Comparison of ENCODE assay signal across 29 cellular contexts in genomic region chr2:146721486-146721885, GRCh38.
A peak's percentile ranks its signal among the peaks of the same experiment; 100 is the strongest.
DNase-seq lines count a peak whose midpoint lies in the region; ATAC-seq and TF ChIP-seq lines count a peak whose summit lies in the region.
"Had no signal": no experiment of that assay in that cellular context is flagged by ENCODE, and none has a peak within 500 bp of the region (broad histone marks: within the 10 kb centered on the region; RNA-seq: fewer than 3 reads in every experiment).

No MANE protein-coding gene starts in this region.

- H3K9ac ChIP-seq in colonic mucosa (ENCODE audit: low read depth in 2 of 2, low read length in 2 of 2), result no peak overlapping the region

- DNase-seq in DMS 273 treated with DMSO at 0.1 percent for 48 hours (lab: John Stamatoyannopoulos, UW), result peak; percentile 31
- peak; percentile 46 for DNase-seq in NCI-H2196 treated with DMSO at 0.1 percent for 48 hours (lab: John Stamatoyannopoulos, UW; ENCODE audit: unreplicated experiment)
- peak; percentile 42 for DNase-seq in colonic mucosa
- DNase-seq in prostate gland (ENCODE audit: low spot score), result peak; percentile 15
- no peak for DNase-seq in activated T-cell treated with anti-CD3 and anti-CD28 coated beads, Interleukin-2, amount 50 U/mL, for 48 hours
- DNase-seq in T1000 (lab: John Stamatoyannopoulos, UW), result no peak
- no peak for DNase-seq in activated naive CD4-positive, alpha-beta T cell treated with anti-CD3 and anti-CD28 coated beads, Interleukin-2, amount 50 U/mL, for 16 hours
- DNase-seq: activated CD4-positive, alpha-beta T cell treated with anti-CD3 and anti-CD28 coated beads, Interleukin-2, amount 10 ng/mL, durations not matched to agents 24 days and 14 days; activated naive CD4-positive, alpha-beta T cell treated with anti-CD3 and anti-CD28 coated beads for 36 hours; amygdala; CD4-positive, alpha-beta T cell; DMS153; effector CD8-positive, alpha-beta T cell; foreskin melanocyte; mesenchymal stem cell; NCI-H1048; NCI-H187; NCI-H446 treated with DMSO at 0.1 percent for 48 hours; nucleus accumbens; SW 1271; T-helper 9 cell; thyroid gland had no signal

- no peak for TF ChIP-seq CTCF in colonic mucosa (IDR thresholded peaks at IDR 0.05)
- TF ChIP-seq CTCF in prostate gland (IDR thresholded peaks at IDR 0.05), result peak in 1 of 4 experiments; percentile 15

- TF ChIP-seq POLR2A in prostate gland (IDR thresholded peaks at IDR 0.05), result no peak

- no peaks in the 10 kb centered on the region for H3K36me3 ChIP-seq in colonic mucosa
- H3K36me3 ChIP-seq in prostate gland, result no peaks in the 10 kb centered on the region
- H3K36me3 ChIP-seq: breast epithelium, esophagus muscularis mucosa, thyroid gland had no signal

- no peak overlapping the region for H3K27ac ChIP-seq in colonic mucosa
- H3K27ac ChIP-seq in prostate gland, result no peak overlapping the region
- H3K27ac ChIP-seq: breast epithelium, esophagus muscularis mucosa, hepatocyte, PC-9, thyroid gland had no signal

- WGBS in prostate gland, result 70% methylated on average over 7 of the region's 7 CpGs

- ATAC-seq in GM21423 (IDR thresholded peaks at IDR 0.05; ENCODE audit: unreplicated experiment), result no peak
- ATAC-seq: HepG2, left lobe of liver had no signal

- H3K4me3 ChIP-seq in colonic mucosa (no peak overlapping the region), prostate gland (no peak overlapping the region)
- H3K4me3 ChIP-seq: breast epithelium, esophagus muscularis mucosa, hepatocyte, PC-9, thyroid gland had no signal

- no peaks in the 10 kb centered on the region for H3K9me3 ChIP-seq in colonic mucosa
- H3K9me3 ChIP-seq in prostate gland, result no peaks in the 10 kb centered on the region
- H3K9me3 ChIP-seq: thyroid gland had no signal

- intact Hi-C loops in colonic mucosa (cut with DNase I) (no loop called here), prostate gland (cut with DNase I) (no loop called here)

- no peaks in the 10 kb centered on the region for H3K4me1 ChIP-seq in colonic mucosa
- H3K4me1 ChIP-seq in prostate gland (replicated peaks), result no peaks in the 10 kb centered on the region
- H3K4me1 ChIP-seq: breast epithelium, esophagus muscularis mucosa, thyroid gland had no signal

- H3K27me3 ChIP-seq in colonic mucosa (no peaks in the 10 kb centered on the region), prostate gland (replicated peaks; ENCODE audit: insufficient read depth) (no peaks in the 10 kb centered on the region)
- H3K27me3 ChIP-seq: breast epithelium, esophagus muscularis mucosa, hepatocyte, thyroid gland had no signal

Comparison
In these comparisons a context has a peak if more than half of its experiments do, and no peak if none do; other contexts are left out.
1. DNase-seq: peak in DMS 273 treated with DMSO at 0.1 percent for 48 hours (single experiment), NCI-H2196 treated with DMSO at 0.1 percent for 48 hours (single experiment), colonic mucosa (single experiment) and prostate gland (single experiment); none in activated T-cell treated with anti-CD3 and anti-CD28 coated beads, Interleukin-2, amount 50 U/mL, for 48 hours (0 of 2), T1000 (single experiment) and activated naive CD4-positive, alpha-beta T cell treated with anti-CD3 and anti-CD28 coated beads, Interleukin-2, amount 50 U/mL, for 16 hours (single experiment).